2 cellular contexts compared by ENCODE assay signal in genomic region chr7:129866251-129866650, GRCh38.
TF ChIP-seq lines count a peak whose summit lies in the region.

No MANE protein-coding gene starts in this region.

TF ChIP-seq in liver, 16 proteins besides CTCF, POLR2A, EP300 and RAD21 (continued from another document):
- TF ChIP-seq REST (IDR thresholded peaks at IDR 0.05), result no peak

TF ChIP-seq in HepG2, 621 proteins besides CTCF, POLR2A, EP300 and RAD21 (continued from another document):
- TF ChIP-seq ZBTB39 (CRISPR knock-in tag; IDR thresholded peaks at IDR 0.05) (no peak), HOXA3 (CRISPR knock-in tag; IDR thresholded peaks at IDR 0.05) (no peak), ZNF703 (CRISPR knock-in tag; IDR thresholded peaks at IDR 0.05; ENCODE audit: borderline replicate concordance) (no peak), FOXA1 (IDR thresholded peaks at IDR 0.05) (no peak), FOXA1 (CRISPR knock-in tag; IDR thresholded peaks at IDR 0.05) (no peak), KMT2B (CRISPR knock-in tag; IDR thresholded peaks at IDR 0.05) (no peak), ZBTB46 (CRISPR knock-in tag; IDR thresholded peaks at IDR 0.05; ENCODE audit: borderline replicate concordance) (no peak)
TF ChIP-seq in HepG2: peak in this region for 0.
